In genomic region chr4:84917869-84918600, GRCh38 we compare ENCODE assay signal across 23 cellular contexts.
"Had no signal": no experiment of that assay in that cellular context is flagged by ENCODE, and none has a peak within 500 bp of the region (broad histone marks: within the 10 kb centered on the region; RNA-seq: fewer than 3 reads in every experiment).

No MANE protein-coding gene starts in this region.

- H3K27ac Mint-ChIP-seq: activated naive CD8-positive, alpha-beta T cell treated with anti-CD3 and anti-CD28 coated beads for 36 hours; activated T-helper 2 cell treated with anti-CD3 and anti-CD28 coated beads, Interferon-gamma antibody, Interleukin-2, Interleukin-4, amounts not matched to agents 10 μg/mL and 5 μg/mL and 100 μg/mL, durations not matched to agents 14 hours and 24 hours and 36 hours; naive thymus-derived CD8-positive, alpha-beta T cell; neural progenitor cell had no signal

- ATAC-seq: activated T-cell treated with anti-CD3 and anti-CD28 coated beads, Interleukin-2, amount 50 U/mL, for 4 hours; esophagus mucosa; heart right ventricle; naive thymus-derived CD8-positive, alpha-beta T cell; psoas muscle; stimulated activated naive CD8-positive, alpha-beta T cell treated with anti-CD3 and anti-CD28 coated beads, Interleukin-15, Interleukin-2, amounts not matched to agents 100 U/mL and 50 U/mL, for 24 hours; upper lobe of right lung had no signal

- H3K36me3 ChIP-seq: right atrium auricular region, thyroid gland, upper lobe of right lung had no signal

- H3K27ac ChIP-seq: heart right ventricle, neural progenitor cell, psoas muscle, right atrium auricular region, thyroid gland, upper lobe of right lung, WERI-Rb-1 had no signal

- DNase-seq: activated CD4-positive, alpha-beta T cell treated with anti-CD3 and anti-CD28 coated beads, Interleukin-2, amount 50 U/mL, for 4 hours; activated CD8-positive, alpha-beta memory T cell treated with anti-CD3 and anti-CD28 coated beads for 24 hours; activated CD8-positive, alpha-beta memory T cell treated with anti-CD3 and anti-CD28 coated beads, Interleukin-2, amount 50 U/mL, for 48 hours; activated naive CD4-positive, alpha-beta T cell; activated naive CD8-positive, alpha-beta T cell treated with anti-CD3 and anti-CD28 coated beads for 36 hours; activated T-cell treated with anti-CD3 and anti-CD28 coated beads, Interleukin-2, amount 50 U/mL, for 4 hours; cortex of kidney; effector CD4-positive, alpha-beta T cell; heart right ventricle; naive thymus-derived CD8-positive, alpha-beta T cell; psoas muscle; stimulated activated CD4-positive, alpha-beta T cell treated with anti-CD3 and anti-CD28 coated beads, Interleukin-4, amount 100 ng/mL, for 24 hours; stimulated activated naive CD8-positive, alpha-beta T cell treated with anti-CD3 and anti-CD28 coated beads, Interleukin-15, Interleukin-2, amounts not matched to agents 100 U/mL and 50 U/mL, for 24 hours; T-helper 1 cell; thyroid gland; upper lobe of right lung; WERI-Rb-1 had no signal

- H3K4me1 Mint-ChIP-seq: activated naive CD8-positive, alpha-beta T cell treated with anti-CD3 and anti-CD28 coated beads for 36 hours; naive thymus-derived CD8-positive, alpha-beta T cell had no signal

- H3K27me3 ChIP-seq: heart right ventricle, neural progenitor cell, right atrium auricular region, thyroid gland, upper lobe of right lung had no signal

- H3K9ac ChIP-seq: neural progenitor cell had no signal

- H3K4me1 ChIP-seq: neural progenitor cell had no signal

- H3K4me3 Mint-ChIP-seq: activated naive CD8-positive, alpha-beta T cell treated with anti-CD3 and anti-CD28 coated beads for 36 hours; activated T-cell treated with anti-CD3 and anti-CD28 coated beads, Interleukin-2, amount 50 U/mL, for 4 hours; naive thymus-derived CD8-positive, alpha-beta T cell; neural progenitor cell had no signal

- H3K9me3 ChIP-seq: heart right ventricle, psoas muscle, right atrium auricular region, thyroid gland, upper lobe of right lung had no signal

- H3K9me3 Mint-ChIP-seq: activated naive CD8-positive, alpha-beta T cell treated with anti-CD3 and anti-CD28 coated beads for 36 hours; activated T-cell treated with anti-CD3 and anti-CD28 coated beads, Interleukin-2, amount 50 U/mL, for 4 hours; activated T-helper 2 cell treated with anti-CD3 and anti-CD28 coated beads, Interferon-gamma antibody, Interleukin-2, Interleukin-4, amounts not matched to agents 10 μg/mL and 5 μg/mL and 100 μg/mL, durations not matched to agents 14 hours and 24 hours and 36 hours; neural progenitor cell had no signal

- FAIRE-seq: TTC549 had no signal

- H3K36me3 Mint-ChIP-seq: activated naive CD8-positive, alpha-beta T cell treated with anti-CD3 and anti-CD28 coated beads for 36 hours; naive thymus-derived CD8-positive, alpha-beta T cell had no signal

- H3K4me3 ChIP-seq: heart right ventricle, lung, neural progenitor cell, psoas muscle, right atrium auricular region, thyroid gland, upper lobe of right lung had no signal
